13 cellular contexts compared by ENCODE assay signal in genomic region chr15:41932511-41932910, GRCh38. TPM values are rescaled to one million over a fixed set of nuclear protein-coding genes. Genes with fewer than 3 reads are reported as not detected.
DNase-seq lines count a peak whose midpoint lies in the region; ATAC-seq and TF ChIP-seq lines count a peak whose summit lies in the region.
"Had no signal": no experiment of that assay in that cellular context is flagged by ENCODE, and none has a peak within 500 bp of the region (broad histone marks: within the 10 kb centered on the region; RNA-seq: fewer than 3 reads in every experiment).

No MANE protein-coding gene starts in this region.

- peak overlapping the region; percentile 97 to 99 for H3K27ac Mint-ChIP-seq in natural killer cell treated with Interleukin-12 subunit alpha and Interleukin-12 subunit beta and Interleukin-15 and Interleukin-18, amount 100 ng/mL, for 72 hours
- H3K27ac Mint-ChIP-seq in natural killer cell, result peak overlapping the region in 1 of 2 donors; percentile 40
- H3K27ac Mint-ChIP-seq in dendritic cell treated with granulocyte-macrophage colony-stimulating factor and Interleukin-4, amounts not matched to agents 40 ng/mL and 50 ng/mL, for 4 days, result peak overlapping the region; percentile 92
- H3K27ac Mint-ChIP-seq in naive thymus-derived CD8-positive, alpha-beta T cell, result peak overlapping the region in 8 of 10 donors; percentile 19 to 98 (median 82)
- H3K27ac Mint-ChIP-seq: IgD-negative memory B cell had no signal

- H3K9me3 Mint-ChIP-seq in natural killer cell treated with Interleukin-12 subunit alpha and Interleukin-12 subunit beta and Interleukin-15 and Interleukin-18, amount 100 ng/mL, for 72 hours, result no peaks in the 10 kb centered on the region
- H3K9me3 Mint-ChIP-seq in natural killer cell, result no peaks in the 10 kb centered on the region
- no peaks in the 10 kb centered on the region for H3K9me3 Mint-ChIP-seq in dendritic cell treated with granulocyte-macrophage colony-stimulating factor and Interleukin-4, amounts not matched to agents 40 ng/mL and 50 ng/mL, for 4 days
- H3K9me3 Mint-ChIP-seq in naive thymus-derived CD8-positive, alpha-beta T cell, result peaks cover 0 to 4% (median 0%) of the 10 kb centered on the region in 9 donors
- H3K9me3 Mint-ChIP-seq: activated naive CD4-positive, alpha-beta T cell treated with anti-CD3 and anti-CD28 coated beads, Interleukin-2, amount 50 U/mL, for 24 hours; IgD-negative memory B cell; WTC11 had no signal

- no peaks in the 10 kb centered on the region for H3K27me3 Mint-ChIP-seq in natural killer cell treated with Interleukin-12 subunit alpha and Interleukin-12 subunit beta and Interleukin-15 and Interleukin-18, amount 100 ng/mL, for 72 hours
- H3K27me3 Mint-ChIP-seq in natural killer cell (ENCODE audit: low read depth in 2 of 2), result no peaks in the 10 kb centered on the region
- H3K27me3 Mint-ChIP-seq in dendritic cell treated with granulocyte-macrophage colony-stimulating factor and Interleukin-4, amounts not matched to agents 40 ng/mL and 50 ng/mL, for 4 days, result no peaks in the 10 kb centered on the region
- H3K27me3 Mint-ChIP-seq in naive thymus-derived CD8-positive, alpha-beta T cell, result no peaks in the 10 kb centered on the region
- H3K27me3 Mint-ChIP-seq: activated naive CD4-positive, alpha-beta T cell treated with anti-CD3 and anti-CD28 coated beads, Interleukin-2, amount 50 U/mL, for 24 hours had no signal

- POLR2A ChIA-PET in naive thymus-derived CD8-positive, alpha-beta T cell (lab: Charles Lee), result interaction anchor here (0.6 to 1.2 kb wide), 2 partner anchors 39 to 333 kb away, joined by 3 to 9 read pairs; no protein-coding TSS in a partner anchor

- H3K36me3 Mint-ChIP-seq in natural killer cell treated with Interleukin-12 subunit alpha and Interleukin-12 subunit beta and Interleukin-15 and Interleukin-18, amount 100 ng/mL, for 72 hours, result no peaks in the 10 kb centered on the region
- H3K36me3 Mint-ChIP-seq in natural killer cell, result no peaks in the 10 kb centered on the region
- H3K36me3 Mint-ChIP-seq in dendritic cell treated with granulocyte-macrophage colony-stimulating factor and Interleukin-4, amounts not matched to agents 40 ng/mL and 50 ng/mL, for 4 days (ENCODE audit: low read depth), result peaks cover 80% of the 10 kb centered on the region
- H3K36me3 Mint-ChIP-seq in naive thymus-derived CD8-positive, alpha-beta T cell, result no peaks in the 10 kb centered on the region

- intact Hi-C loops in natural killer cell (cut with micrococcal nuclease), result no loop called here
- intact Hi-C loops in dendritic cell treated with granulocyte-macrophage colony-stimulating factor and Interleukin-4, amounts not matched to agents 40 ng/mL and 50 ng/mL, for 4 days (cut with micrococcal nuclease), result no loop called here

- no peak overlapping the region for H3K4me3 Mint-ChIP-seq in natural killer cell treated with Interleukin-12 subunit alpha and Interleukin-12 subunit beta and Interleukin-15 and Interleukin-18, amount 100 ng/mL, for 72 hours
- H3K4me3 Mint-ChIP-seq in natural killer cell, result no peak overlapping the region
- no peak overlapping the region for H3K4me3 Mint-ChIP-seq in dendritic cell treated with granulocyte-macrophage colony-stimulating factor and Interleukin-4, amounts not matched to agents 40 ng/mL and 50 ng/mL, for 4 days
- no peak overlapping the region for H3K4me3 Mint-ChIP-seq in naive thymus-derived CD8-positive, alpha-beta T cell
- H3K4me3 Mint-ChIP-seq: activated naive CD4-positive, alpha-beta T cell treated with anti-CD3 and anti-CD28 coated beads, Interleukin-2, amount 50 U/mL, for 24 hours; WTC11 had no signal

- no peak for DNase-seq in natural killer cell treated with Interleukin-12 subunit alpha and Interleukin-12 subunit beta and Interleukin-15 and Interleukin-18, amount 100 ng/mL, for 72 hours (ENCODE audit: low spot score)
- DNase-seq in natural killer cell, result no peak
- no peak for DNase-seq in naive thymus-derived CD8-positive, alpha-beta T cell
- no peak for DNase-seq in occipital lobe (lab: John Stamatoyannopoulos, UW)
- no peak for DNase-seq in middle frontal gyrus (ENCODE audit: extremely low spot score, low spot score)
- DNase-seq: activated CD8-positive, alpha-beta memory T cell treated with anti-CD3 and anti-CD28 coated beads, Interleukin-2, amount 50 U/mL, for 48 hours; effector CD4-positive, alpha-beta T cell had no signal

- ATAC-seq in natural killer cell treated with Interleukin-12 subunit alpha and Interleukin-12 subunit beta and Interleukin-15 and Interleukin-18, amount 100 ng/mL, for 72 hours, result no peak
- ATAC-seq in natural killer cell (no peak), GM18520 (IDR thresholded peaks at IDR 0.05; ENCODE audit: unreplicated experiment) (no peak), HG02970 (IDR thresholded peaks at IDR 0.05; ENCODE audit: low FRiP score, unreplicated experiment) (no peak)
- no peak for ATAC-seq in naive thymus-derived CD8-positive, alpha-beta T cell
- ATAC-seq: WTC11 had no signal

- H3K4me1 Mint-ChIP-seq in natural killer cell treated with Interleukin-12 subunit alpha and Interleukin-12 subunit beta and Interleukin-15 and Interleukin-18, amount 100 ng/mL, for 72 hours (ENCODE audit: low read depth in 2 of 2), result peaks cover 35 to 36% of the 10 kb centered on the region in 2 donors
- peaks cover 33 to 34% of the 10 kb centered on the region in 2 donors for H3K4me1 Mint-ChIP-seq in natural killer cell
- peaks cover 80% of the 10 kb centered on the region for H3K4me1 Mint-ChIP-seq in dendritic cell treated with granulocyte-macrophage colony-stimulating factor and Interleukin-4, amounts not matched to agents 40 ng/mL and 50 ng/mL, for 4 days (ENCODE audit: low read depth)
- peaks cover 23 to 76% (median 45%) of the 10 kb centered on the region in 4 donors for H3K4me1 Mint-ChIP-seq in naive thymus-derived CD8-positive, alpha-beta T cell

- TF ChIP-seq CTCF in natural killer cell (IDR thresholded peaks at IDR 0.05), result no peak

RNA-seq across cellular contexts. Expression of gene SPTBN5, which starts 38.7 kb away (rescaled TPM):
- total RNA-seq in natural killer cell treated with Interleukin-12 subunit alpha and Interleukin-12 subunit beta and Interleukin-15 and Interleukin-18, amount 100 ng/mL, for 72 hours, result 1 to 10 TPM; 1.1 to 2.4 TPM
- total RNA-seq in natural killer cell (1 to 10 TPM; 4.1 to 6.0 (median 5.2) TPM), occipital lobe (0.16 TPM)
- total RNA-seq in naive thymus-derived CD8-positive, alpha-beta T cell, result under 1 TPM; 0.81 to 0.96 TPM
- polyA plus RNA-seq in naive thymus-derived CD8-positive, alpha-beta T cell, result under 1 TPM in 1 of 3 donors, not detected in 2; 0.02 TPM
- polyA plus RNA-seq: IgD-negative memory B cell had no signal

RNA-seq across cellular contexts. Expression of gene EHD4, which starts 39.8 kb away (rescaled TPM):
- total RNA-seq in natural killer cell treated with Interleukin-12 subunit alpha and Interleukin-12 subunit beta and Interleukin-15 and Interleukin-18, amount 100 ng/mL, for 72 hours, result 10 to 100 TPM; 19.9 to 24.5 TPM
- 10 to 100 TPM; 28.4 to 34.6 (median 31.7) TPM for total RNA-seq in natural killer cell
- total RNA-seq in naive thymus-derived CD8-positive, alpha-beta T cell, result 10 to 100 TPM in 1 of 2 experiments, 1 to 10 TPM in 1; 9.1 to 10.4 TPM
- 1 to 10 TPM; 5.2 to 7.6 (median 5.9) TPM for polyA plus RNA-seq in naive thymus-derived CD8-positive, alpha-beta T cell
- 2.2 TPM for total RNA-seq in occipital lobe
